ENCODE assay signal across 18 cellular contexts in genomic region chr17:50278526-50279180, GRCh38. TPM values are rescaled to one million over a fixed set of nuclear protein-coding genes. Genes with fewer than 3 reads are reported as not detected.
DNase-seq lines count a peak whose midpoint lies in the region; ATAC-seq, FAIRE-seq and TF ChIP-seq lines count a peak whose summit lies in the region.
"Had no signal": no experiment of that assay in that cellular context is flagged by ENCODE, and none has a peak within 500 bp of the region (broad histone marks: within the 10 kb centered on the region; RNA-seq: fewer than 3 reads in every experiment).

No MANE protein-coding gene starts in this region.

- no peak overlapping the region for H4K8ac ChIP-seq in mesenchymal stem cell (ENCODE audit: low read length)

- H3K4me1 ChIP-seq in RWPE2 (ENCODE audit: insufficient read depth, poor library complexity, severe bottlenecking) (peaks cover 29% of the 10 kb centered on the region), mesenchymal stem cell (ENCODE audit: control insufficient read depth, insufficient read depth, low read depth, low read length) (peaks cover 45% of the 10 kb centered on the region), kidney (ENCODE audit: control insufficient read depth in 1 of 2, insufficient read depth in 1 of 2, low read depth in 1 of 2, low read length in 2 of 2) (no peaks in the 10 kb centered on the region)

- no peak overlapping the region for H2BK5ac ChIP-seq in mesenchymal stem cell (ENCODE audit: low read depth, low read length, poor library complexity, severe bottlenecking)

- H3K36me3 ChIP-seq in RWPE2 (ENCODE audit: low read depth) (peaks cover 8% of the 10 kb centered on the region; the same call in 1 of the 2 replicates), mesenchymal stem cell (ENCODE audit: control insufficient read depth in 1 of 2, insufficient read depth in 2 of 2, low read depth in 1 of 2, low read length in 2 of 2) (peaks cover 18 to 41% of the 10 kb centered on the region in 2 experiments), kidney (ENCODE audit: control insufficient read depth in 1 of 2, insufficient read depth in 2 of 2, low read length in 2 of 2) (no peaks in the 10 kb centered on the region)

- DNase-seq in stimulated activated naive CD8-positive, alpha-beta T cell treated with anti-CD3 and anti-CD28 coated beads, Interleukin-15, amount 100 ng/mL, for 72 hours: no peak
- DNase-seq in stimulated activated naive CD8-positive, alpha-beta T cell treated with anti-CD3 and anti-CD28 coated beads, Interleukin-15, Interleukin-2, amounts not matched to agents 100 U/mL and 50 U/mL, for 24 hours: no peak
- DNase-seq in RWPE2 (ENCODE audit: low spot score) (peak; percentile 54), mesenchymal stem cell (no peak), kidney (no peak), NCI-H2081 treated with DMSO at 0.1 percent for 48 hours (lab: John Stamatoyannopoulos, UW) (no peak)
- DNase-seq: AML-193, NCI-H1048, NCI-H146, NCI-H2081, NCI-H510A treated with DMSO at 0.1 percent for 48 hours, NCI-H82, SIG-M5 had no signal

- H3K14ac ChIP-seq in mesenchymal stem cell (ENCODE audit: low read length in 2 of 2): no peak overlapping the region

- H3K27me3 ChIP-seq in RWPE2 (ENCODE audit: insufficient read depth, poor library complexity, severe bottlenecking) (no peaks in the 10 kb centered on the region), mesenchymal stem cell (ENCODE audit: control insufficient read depth in 1 of 2, insufficient read depth in 1 of 2, low read length in 2 of 2) (no peaks in the 10 kb centered on the region)
- H3K27me3 ChIP-seq: Peyer's patch had no signal

- H2BK120ac ChIP-seq in mesenchymal stem cell (ENCODE audit: low read depth, low read length): no peak overlapping the region

- ATAC-seq in stimulated activated naive CD8-positive, alpha-beta T cell treated with anti-CD3 and anti-CD28 coated beads, Interleukin-15, amount 100 ng/mL, for 72 hours: peak; percentile 21
- ATAC-seq in stimulated activated naive CD8-positive, alpha-beta T cell treated with anti-CD3 and anti-CD28 coated beads, Interleukin-15, Interleukin-2, amounts not matched to agents 100 U/mL and 50 U/mL, for 24 hours: no peak
- ATAC-seq in RWPE2 (ENCODE audit: low read depth): no peak
- no peak for ATAC-seq in HG02852 (IDR thresholded peaks at IDR 0.05; ENCODE audit: unreplicated experiment)
- ATAC-seq: HepG2 had no signal

- peak overlapping the region; percentile 31 for H2AK5ac ChIP-seq in mesenchymal stem cell (ENCODE audit: low read length, severe bottlenecking)

- no peak overlapping the region for H3K4me2 ChIP-seq in mesenchymal stem cell (ENCODE audit: low read length, poor library complexity, severe bottlenecking)
- H3K4me2 ChIP-seq: KMS-11 had no signal

- H3K79me1 ChIP-seq in mesenchymal stem cell (replicated peaks; ENCODE audit: low read length, poor library complexity, severe bottlenecking): peaks cover under 1% of the 10 kb centered on the region

- no peak overlapping the region for H3K4me3 ChIP-seq in RWPE2 (ENCODE audit: severe bottlenecking)
- H3K4me3 ChIP-seq in mesenchymal stem cell (ENCODE audit: insufficient read depth in 1 of 2, low read depth in 1 of 2, low read length in 2 of 2): no peak overlapping the region
- H3K4me3 ChIP-seq in kidney (ENCODE audit: low read length in 2 of 2): no peak overlapping the region
- H3K4me3 ChIP-seq: Peyer's patch had no signal

- H3K4me3 Mint-ChIP-seq in stimulated activated naive CD8-positive, alpha-beta T cell treated with anti-CD3 and anti-CD28 coated beads, Interleukin-15, amount 100 ng/mL, for 72 hours: no peak overlapping the region
- H3K4me3 Mint-ChIP-seq: CD14-positive monocyte had no signal

- H2BK15ac ChIP-seq in mesenchymal stem cell (ENCODE audit: low read depth, poor library complexity, severe bottlenecking): peak overlapping the region; percentile 74

- H3K9me3 Mint-ChIP-seq in stimulated activated naive CD8-positive, alpha-beta T cell treated with anti-CD3 and anti-CD28 coated beads, Interleukin-15, amount 100 ng/mL, for 72 hours: no peaks in the 10 kb centered on the region

- H3K4me1 Mint-ChIP-seq in stimulated activated naive CD8-positive, alpha-beta T cell treated with anti-CD3 and anti-CD28 coated beads, Interleukin-15, amount 100 ng/mL, for 72 hours: peaks cover 20% of the 10 kb centered on the region

- 92% methylated on average over 14 of the region's 14 CpGs for WGBS in mesenchymal stem cell

- H3K18ac ChIP-seq in mesenchymal stem cell (ENCODE audit: low read depth in 1 of 2, low read length in 2 of 2): peak overlapping the region; percentile 26 to 37

- no peak for FAIRE-seq in kidney (lab: Jason Lieb, UNC)
- FAIRE-seq: HepG2 had no signal

- no peaks in the 10 kb centered on the region for H3K9me3 ChIP-seq in RWPE2 (ENCODE audit: severe bottlenecking)
- H3K9me3 ChIP-seq in mesenchymal stem cell (ENCODE audit: control insufficient read depth, low read length): peaks cover 7% of the 10 kb centered on the region
- no peaks in the 10 kb centered on the region for H3K9me3 ChIP-seq in kidney (ENCODE audit: control insufficient read depth in 1 of 2, low read length in 2 of 2)
- H3K9me3 ChIP-seq: Peyer's patch had no signal

- peak overlapping the region; percentile 78 for H3K27ac ChIP-seq in RWPE2 (ENCODE audit: poor library complexity, severe bottlenecking)
- peak overlapping the region; percentile 50 for H3K27ac ChIP-seq in mesenchymal stem cell (ENCODE audit: low read length, poor library complexity, severe bottlenecking)
- H3K27ac ChIP-seq in kidney (ENCODE audit: low read depth in 2 of 2, low read length in 2 of 2): no peak overlapping the region
- H3K27ac ChIP-seq: KMS-11 had no signal

- no peak overlapping the region for H3K27ac Mint-ChIP-seq in stimulated activated naive CD8-positive, alpha-beta T cell treated with anti-CD3 and anti-CD28 coated beads, Interleukin-15, amount 100 ng/mL, for 72 hours

- peak overlapping the region in 1 of 2 experiments; percentile 16 for H3K4ac ChIP-seq in mesenchymal stem cell (ENCODE audit: low read depth in 1 of 2, low read length in 2 of 2)

- intact Hi-C loops in kidney (cut with DNase I): no loop called here

- H3K27me3 Mint-ChIP-seq in stimulated activated naive CD8-positive, alpha-beta T cell treated with anti-CD3 and anti-CD28 coated beads, Interleukin-15, amount 100 ng/mL, for 72 hours: peaks cover 77% of the 10 kb centered on the region

- TF ChIP-seq CTCF in RWPE2 (IDR thresholded peaks at IDR 0.05; ENCODE audit: poor library complexity, severe bottlenecking) (no peak), kidney (IDR thresholded peaks at IDR 0.05; ENCODE audit: borderline replicate concordance, extremely low read depth, insufficient read depth) (no peak)

- no peak overlapping the region for H2BK12ac ChIP-seq in mesenchymal stem cell (ENCODE audit: low read length in 2 of 2)

- H3K23ac ChIP-seq in mesenchymal stem cell (ENCODE audit: low read length in 2 of 2): no peak overlapping the region

- no peak overlapping the region for H3K9ac ChIP-seq in mesenchymal stem cell (ENCODE audit: low read length)
- H3K9ac ChIP-seq in kidney (ENCODE audit: low read length in 2 of 2): no peak overlapping the region
- H3K9ac ChIP-seq: KMS-11 had no signal

- no peak overlapping the region for H2AFZ ChIP-seq in mesenchymal stem cell (ENCODE audit: low read depth, low read length)

- H4K91ac ChIP-seq in mesenchymal stem cell (ENCODE audit: low read length): peak overlapping the region; percentile 29

RNA-seq across cellular contexts. Expression of gene TMEM92, which starts 4.4 kb away (rescaled TPM):
- 0.86 TPM for polyA plus RNA-seq in mesenchymal stem cell (2013, experiment 1 of 2)
- 0.62 TPM for polyA plus RNA-seq in mesenchymal stem cell (2013, experiment 2 of 2)
- total RNA-seq in kidney: 2.4 TPM
- polyA plus RNA-seq in kidney (ENCODE audit: insufficient read depth, low read depth, low replicate concordance): not detected
- total RNA-seq: HepG2 had no signal
- polyA plus RNA-seq: CD14-positive monocyte had no signal

Comparison
In these comparisons a context has a peak if more than half of its experiments do, and no peak if none do; other contexts are left out.
1. H3K27ac ChIP-seq: peak in RWPE2 (single experiment) and mesenchymal stem cell (single experiment); none in kidney (0 of 2).